ENCODE assay signal across 12 cellular contexts in the genomic region with DNA sequence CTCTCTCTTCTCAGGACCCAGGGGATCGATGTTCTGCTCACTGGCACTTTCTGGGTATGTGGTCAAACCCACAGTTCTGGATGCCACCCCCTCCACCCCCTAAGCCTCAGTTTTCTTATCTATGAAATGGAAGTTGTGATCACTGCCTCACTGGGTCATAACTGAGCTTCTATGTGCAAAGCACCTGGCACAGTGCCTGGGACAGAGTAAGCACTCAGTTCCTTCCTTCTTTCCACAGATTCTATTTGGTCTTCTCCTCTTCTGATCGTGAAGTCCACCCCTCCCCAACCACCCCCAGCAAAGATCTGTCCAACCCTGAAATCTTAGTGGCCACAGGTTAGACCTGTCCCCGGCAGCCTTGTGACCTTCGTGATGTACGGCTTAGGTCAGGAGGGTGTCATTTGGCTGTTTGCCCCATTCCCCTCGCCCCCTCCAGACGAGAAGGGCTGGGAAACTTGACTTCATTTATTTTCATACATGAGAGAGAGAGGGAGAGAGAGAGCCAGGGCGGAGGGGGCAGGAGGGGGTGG.
DNase-seq lines count a peak whose midpoint lies in the region; ATAC-seq and TF ChIP-seq lines count a peak whose summit lies in the region.
"Had no signal": no experiment of that assay in that cellular context is flagged by ENCODE, and none has a peak within 500 bp of the region (broad histone marks: within the 10 kb centered on the region; RNA-seq: fewer than 3 reads in every experiment).

No MANE protein-coding gene starts in this region.

- TF ChIP-seq POLR2A in adrenal gland (IDR thresholded peaks at IDR 0.05): no peak

- H3K9me3 ChIP-seq in adrenal gland (replicated peaks in 1 of 3) (no peaks in the 10 kb centered on the region), neutrophil (no peaks in the 10 kb centered on the region), Caco-2 (peaks cover 3% of the 10 kb centered on the region; the same call in 1 of the 2 replicates)
- H3K9me3 ChIP-seq: gastroesophageal sphincter had no signal

- no peaks in the 10 kb centered on the region for H3K4me1 ChIP-seq in adrenal gland (replicated peaks in 1 of 2)
- peaks cover 32 to 39% of the 10 kb centered on the region in 2 experiments for H3K4me1 ChIP-seq in neutrophil (ENCODE audit: control insufficient read depth in 1 of 2, insufficient read depth in 1 of 2, low read depth in 1 of 2, low read length in 1 of 2)
- H3K4me1 ChIP-seq in Caco-2: no peaks in the 10 kb centered on the region

- H3K36me3 Mint-ChIP-seq in activated T-helper 1 cell treated with anti-CD3 and anti-CD28 coated beads, Interleukin-12 subunit alpha, Interleukin-12 subunit beta, Interleukin-2, Interleukin-4 antibody, amounts not matched to agents 30 ng/mL and 10 ng/mL and 1 ng/mL, durations not matched to agents 14 hours and 24 hours and 36 hours (ENCODE audit: low read depth): no peaks in the 10 kb centered on the region
- no peaks in the 10 kb centered on the region for H3K36me3 Mint-ChIP-seq in Caco-2 (ENCODE audit: insufficient read depth, unreplicated experiment)

- intact Hi-C loops in adrenal gland (cut with DNase I) (no loop called here), Caco-2 (cut with micrococcal nuclease; ENCODE audit: unreplicated experiment) (no loop called here)
- intact Hi-C loops in activated T-helper 1 cell treated with anti-CD3 and anti-CD28 coated beads, Interleukin-12 subunit alpha, Interleukin-12 subunit beta, Interleukin-2, Interleukin-4 antibody, amounts not matched to agents 30 ng/mL and 10 ng/mL and 1 ng/mL, durations not matched to agents 14 hours and 24 hours and 36 hours (cut with micrococcal nuclease): loop anchor here (2.0 kb wide), 1 partner anchor 306 kb away; no protein-coding TSS in a partner anchor

- H3K27me3 ChIP-seq in adrenal gland (no peaks in the 10 kb centered on the region), neutrophil (no peaks in the 10 kb centered on the region), Caco-2 (replicated peaks; ENCODE audit: control insufficient read depth, insufficient read depth, low read length) (no peaks in the 10 kb centered on the region)

- H3K27ac Mint-ChIP-seq in activated T-helper 1 cell treated with anti-CD3 and anti-CD28 coated beads, Interleukin-12 subunit alpha, Interleukin-12 subunit beta, Interleukin-2, Interleukin-4 antibody, amounts not matched to agents 30 ng/mL and 10 ng/mL and 1 ng/mL, durations not matched to agents 14 hours and 24 hours and 36 hours: no peak overlapping the region
- H3K27ac Mint-ChIP-seq in Caco-2 (ENCODE audit: unreplicated experiment): no peak overlapping the region
- H3K27ac Mint-ChIP-seq: CD4-positive, alpha-beta T cell had no signal

- no peaks in the 10 kb centered on the region for H3K4me1 Mint-ChIP-seq in activated T-helper 1 cell treated with anti-CD3 and anti-CD28 coated beads, Interleukin-12 subunit alpha, Interleukin-12 subunit beta, Interleukin-2, Interleukin-4 antibody, amounts not matched to agents 30 ng/mL and 10 ng/mL and 1 ng/mL, durations not matched to agents 14 hours and 24 hours and 36 hours (ENCODE audit: low read depth)
- no peaks in the 10 kb centered on the region for H3K4me1 Mint-ChIP-seq in Caco-2 (ENCODE audit: low read depth, unreplicated experiment)

- CTCF ChIA-PET in Caco-2 (lab: Charles Lee): no interaction called here

- H3K27me3 Mint-ChIP-seq in activated T-helper 1 cell treated with anti-CD3 and anti-CD28 coated beads, Interleukin-12 subunit alpha, Interleukin-12 subunit beta, Interleukin-2, Interleukin-4 antibody, amounts not matched to agents 30 ng/mL and 10 ng/mL and 1 ng/mL, durations not matched to agents 14 hours and 24 hours and 36 hours (ENCODE audit: insufficient read depth): peaks cover 4% of the 10 kb centered on the region
- peaks cover 17% of the 10 kb centered on the region for H3K27me3 Mint-ChIP-seq in Caco-2 (ENCODE audit: insufficient read depth, unreplicated experiment)

- 12 to 16% (median 14%) methylated on average over 6 to 8 of the region's 8 CpGs for WGBS in adrenal gland, 4 donors

- H3K4me3 Mint-ChIP-seq in activated T-helper 1 cell treated with anti-CD3 and anti-CD28 coated beads, Interleukin-12 subunit alpha, Interleukin-12 subunit beta, Interleukin-2, Interleukin-4 antibody, amounts not matched to agents 30 ng/mL and 10 ng/mL and 1 ng/mL, durations not matched to agents 14 hours and 24 hours and 36 hours: no peak overlapping the region
- H3K4me3 Mint-ChIP-seq in Caco-2 (ENCODE audit: unreplicated experiment): no peak overlapping the region
- H3K4me3 Mint-ChIP-seq: CD4-positive, alpha-beta T cell had no signal

- no TSS peak for BruUV-seq in Caco-2 (replicated peaks; lab: Mats Ljungman, UMichigan)

- H3K9me3 Mint-ChIP-seq in activated T-helper 1 cell treated with anti-CD3 and anti-CD28 coated beads, Interleukin-12 subunit alpha, Interleukin-12 subunit beta, Interleukin-2, Interleukin-4 antibody, amounts not matched to agents 30 ng/mL and 10 ng/mL and 1 ng/mL, durations not matched to agents 14 hours and 24 hours and 36 hours: no peaks in the 10 kb centered on the region
- H3K9me3 Mint-ChIP-seq in Caco-2 (ENCODE audit: unreplicated experiment): peaks cover 2% of the 10 kb centered on the region
- H3K9me3 Mint-ChIP-seq: CD4-positive, alpha-beta T cell had no signal

- TF ChIP-seq CTCF in adrenal gland (IDR thresholded peaks at IDR 0.05) (no peak), neutrophil (IDR thresholded peaks at IDR 0.05) (no peak), Caco-2 (IDR thresholded peaks at IDR 0.05; ENCODE audit: insufficient read depth in 1 of 2, low read depth in 1 of 2, low read length in 1 of 2, severe bottlenecking in 1 of 2, unreplicated experiment in 1 of 2) (no peak)

- peak; percentile 24 for DNase-seq in CD1c-positive myeloid dendritic cell (ENCODE audit: extremely low spot score)
- DNase-seq in KG1 (lab: John Stamatoyannopoulos, UW): peak; percentile 98
- DNase-seq in adrenal gland: peak in 6 of 7 donors; percentile 25 to 60 (median 38)
- DNase-seq in AG08396 (ENCODE audit: low spot score): no peak
- no peak for DNase-seq in activated T-helper 1 cell treated with anti-CD3 and anti-CD28 coated beads, Interleukin-12 subunit alpha, Interleukin-12 subunit beta, Interleukin-2, Interleukin-4 antibody, amounts not matched to agents 30 ng/mL and 10 ng/mL and 1 ng/mL, durations not matched to agents 14 hours and 24 hours and 36 hours (ENCODE audit: low spot score)
- DNase-seq in Caco-2: no peak
- DNase-seq: CD4-positive, alpha-beta T cell; kidney glomerular epithelial cell; NCI-H1436 had no signal

- H3K36me3 ChIP-seq in adrenal gland (replicated peaks in 1 of 2) (no peaks in the 10 kb centered on the region), neutrophil (no peaks in the 10 kb centered on the region), Caco-2 (ENCODE audit: control insufficient read depth, insufficient read depth, low read length) (no peaks in the 10 kb centered on the region)
- H3K36me3 ChIP-seq: gastroesophageal sphincter had no signal

- POLR2A ChIA-PET in Caco-2 (lab: Charles Lee): no interaction called here

- H3K27ac ChIP-seq in adrenal gland (no peak overlapping the region), neutrophil (peak overlapping the region; percentile 92)
- H3K27ac ChIP-seq: gastroesophageal sphincter had no signal

- no peak for ATAC-seq in GM21619 (IDR thresholded peaks at IDR 0.05; ENCODE audit: unreplicated experiment)
- ATAC-seq: gastroesophageal sphincter had no signal

- H3K4me3 ChIP-seq in adrenal gland (no peak overlapping the region), neutrophil (ENCODE audit: low read depth in 1 of 2, low read length in 1 of 2) (peak overlapping the region; percentile 62 to 64), Caco-2 (ENCODE audit: low read depth, low read length) (no peak overlapping the region)
- H3K4me3 ChIP-seq: gastroesophageal sphincter had no signal

Comparison
In these comparisons a context has a peak if more than half of its experiments do, and no peak if none do; other contexts are left out.
1. DNase-seq: peak in CD1c-positive myeloid dendritic cell (single experiment), KG1 (single experiment) and adrenal gland (6 of 7); none in AG08396 (single experiment), activated T-helper 1 cell treated with anti-CD3 and anti-CD28 coated beads, Interleukin-12 subunit alpha, Interleukin-12 subunit beta, Interleukin-2, Interleukin-4 antibody, amounts not matched to agents 30 ng/mL and 10 ng/mL and 1 ng/mL, durations not matched to agents 14 hours and 24 hours and 36 hours (single experiment) and Caco-2 (0 of 2).
2. H3K4me3 ChIP-seq: peak in neutrophil (2 of 2); none in adrenal gland (0 of 4) and Caco-2 (single experiment).